ENCODE assay signal across 1 cellular context in genomic region chr15:72153269-72153668, GRCh38.
TF ChIP-seq lines count a peak whose summit lies in the region.

No MANE protein-coding gene starts in this region.

TF ChIP-seq in H1, 55 proteins besides CTCF, POLR2A, EP300 and RAD21:
- TF ChIP-seq RFX5 (IDR thresholded peaks at IDR 0.05; ENCODE audit: borderline replicate concordance, low read depth, low read length): no peak
- no peak for TF ChIP-seq BCL11A (IDR thresholded peaks at IDR 0.05; ENCODE audit: low read depth in 2 of 2, low read length in 2 of 2)
- TF ChIP-seq HDAC2 (IDR thresholded peaks at IDR 0.05; ENCODE audit: borderline replicate concordance in 1 of 2, low read depth in 2 of 2, low read length in 2 of 2): no peak
- no peak for TF ChIP-seq BACH1 (IDR thresholded peaks at IDR 0.05; ENCODE audit: low read length)
- no peak for TF ChIP-seq KDM5A (IDR thresholded peaks at IDR 0.05; ENCODE audit: low read length)
- no peak for TF ChIP-seq USF2 (IDR thresholded peaks at IDR 0.05; ENCODE audit: low read length)
- TF ChIP-seq CBX8 (IDR thresholded peaks at IDR 0.05; ENCODE audit: borderline replicate concordance, low read depth, low read length): no peak
- TF ChIP-seq JUND (IDR thresholded peaks at IDR 0.05; ENCODE audit: low read length): no peak
- TF ChIP-seq RNF2 (IDR thresholded peaks at IDR 0.05; ENCODE audit: borderline replicate concordance, low read depth, low read length, missing control alignments, poor library complexity, severe bottlenecking): no peak
- TF ChIP-seq YY1 (IDR thresholded peaks at IDR 0.05; ENCODE audit: low read depth, low read length): no peak
- no peak for TF ChIP-seq RXRA (IDR thresholded peaks at IDR 0.05; ENCODE audit: insufficient read depth, low read depth, low read length)
- no peak for TF ChIP-seq EGR1 (IDR thresholded peaks at IDR 0.05; ENCODE audit: borderline replicate concordance, low read depth, low read length)
- no peak for TF ChIP-seq KDM4A (IDR thresholded peaks at IDR 0.05; ENCODE audit: low read depth, low read length, severe bottlenecking)
TF ChIP-seq in H1: peak in this region for 0.
